1 cellular context compared by ENCODE assay signal in genomic region chr7:150801946-150802771, GRCh38.
TF ChIP-seq lines count a peak whose summit lies in the region.

No MANE protein-coding gene starts in this region.

TF ChIP-seq in SK-N-SH treated with all-trans-retinoic acid at 6 μM for 48 hours, 23 proteins besides CTCF, POLR2A, EP300 and RAD21 (continued from another document):
- TF ChIP-seq, protein P1, sequence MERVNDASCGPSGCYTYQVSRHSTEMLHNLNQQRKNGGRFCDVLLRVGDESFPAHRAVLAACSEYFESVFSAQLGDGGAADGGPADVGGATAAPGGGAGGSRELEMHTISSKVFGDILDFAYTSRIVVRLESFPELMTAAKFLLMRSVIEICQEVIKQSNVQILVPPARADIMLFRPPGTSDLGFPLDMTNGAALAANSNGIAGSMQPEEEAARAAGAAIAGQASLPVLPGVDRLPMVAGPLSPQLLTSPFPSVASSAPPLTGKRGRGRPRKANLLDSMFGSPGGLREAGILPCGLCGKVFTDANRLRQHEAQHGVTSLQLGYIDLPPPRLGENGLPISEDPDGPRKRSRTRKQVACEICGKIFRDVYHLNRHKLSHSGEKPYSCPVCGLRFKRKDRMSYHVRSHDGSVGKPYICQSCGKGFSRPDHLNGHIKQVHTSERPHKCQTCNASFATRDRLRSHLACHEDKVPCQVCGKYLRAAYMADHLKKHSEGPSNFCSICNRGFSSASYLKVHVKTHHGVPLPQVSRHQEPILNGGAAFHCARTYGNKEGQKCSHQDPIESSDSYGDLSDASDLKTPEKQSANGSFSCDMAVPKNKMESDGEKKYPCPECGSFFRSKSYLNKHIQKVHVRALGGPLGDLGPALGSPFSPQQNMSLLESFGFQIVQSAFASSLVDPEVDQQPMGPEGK (CRISPR knock-in tag; IDR thresholded peaks at IDR 0.05; ENCODE audit: borderline replicate concordance): no peak
- TF ChIP-seq PPARA (CRISPR knock-in tag; IDR thresholded peaks at IDR 0.05; ENCODE audit: borderline replicate concordance): no peak
- TF ChIP-seq ZNF8 (CRISPR knock-in tag; IDR thresholded peaks at IDR 0.05): no peak
- TF ChIP-seq ESRRG (CRISPR knock-in tag; IDR thresholded peaks at IDR 0.05): no peak
- no peak for TF ChIP-seq ZFP3 (CRISPR knock-in tag; IDR thresholded peaks at IDR 0.05)
- no peak for TF ChIP-seq SNAI2 (CRISPR knock-in tag; IDR thresholded peaks at IDR 0.05)
- no peak for TF ChIP-seq CSDC2 (CRISPR knock-in tag; IDR thresholded peaks at IDR 0.05)
- TF ChIP-seq ZFP30 (CRISPR knock-in tag; IDR thresholded peaks at IDR 0.05): no peak
- TF ChIP-seq ARNTL (CRISPR knock-in tag; IDR thresholded peaks at IDR 0.05; ENCODE audit: borderline replicate concordance, low read depth): no peak
- no peak for TF ChIP-seq GLIS3 (CRISPR knock-in tag; IDR thresholded peaks at IDR 0.05)
- TF ChIP-seq CSRNP3 (CRISPR knock-in tag; IDR thresholded peaks at IDR 0.05): no peak
- no peak for TF ChIP-seq CREB5 (CRISPR knock-in tag; IDR thresholded peaks at IDR 0.05; ENCODE audit: low read depth)
